20 cellular contexts compared by ENCODE assay signal in genomic region chr18:24380163-24380747, GRCh38. TPM values are rescaled to one million over a fixed set of nuclear protein-coding genes. Genes with fewer than 3 reads are reported as not detected.
DNase-seq lines count a peak whose midpoint lies in the region; ATAC-seq, FAIRE-seq and TF ChIP-seq lines count a peak whose summit lies in the region.
"Had no signal": no experiment of that assay in that cellular context is flagged by ENCODE, and none has a peak within 500 bp of the region (broad histone marks: within the 10 kb centered on the region; RNA-seq: fewer than 3 reads in every experiment).

No MANE protein-coding gene starts in this region.

- H3K79me2 ChIP-seq in H1 (ENCODE audit: control insufficient read depth in 1 of 2, insufficient read depth in 2 of 2, low read length in 2 of 2) (peaks cover 0 to 45% of the 10 kb centered on the region in 2 experiments; a peak in 2 of 4 replicates), neural progenitor cell (ENCODE audit: low read depth) (peaks cover 58% of the 10 kb centered on the region)

- peaks cover 13 to 52% (median 33%) of the 10 kb centered on the region in 11 experiments for H3K36me3 ChIP-seq in BLaER1 treated with 17β-estradiol and CSF1 and Interleukin-3, amounts not matched to agents 10 nM and 100 nM
- H3K36me3 ChIP-seq in HUES48 (ENCODE audit: control insufficient read depth, insufficient read depth, low read length), result peaks cover 14% of the 10 kb centered on the region
- H3K36me3 ChIP-seq in H1 (ENCODE audit: control insufficient read depth in 2 of 4, insufficient read depth in 4 of 4, low read length in 3 of 4), result peaks cover 0 to 16% (median 2%) of the 10 kb centered on the region in 4 experiments; a peak in 4 of 8 replicates
- no peaks in the 10 kb centered on the region for H3K36me3 ChIP-seq in neural progenitor cell

- peak overlapping the region; percentile 60; the same call in 1 of the 2 replicates for H2BK12ac ChIP-seq in H1 (ENCODE audit: low read depth, low read length)

- peak overlapping the region; percentile 85; the same call in 1 of the 2 replicates for H2BK5ac ChIP-seq in H1 (ENCODE audit: low read depth, low read length)

- peak overlapping the region in 8 of 11 experiments; percentile 4 to 51 (median 10); a peak in 8 of 22 replicates for H3K4me2 ChIP-seq in BLaER1 treated with 17β-estradiol and CSF1 and Interleukin-3, amounts not matched to agents 10 nM and 100 nM
- H3K4me2 ChIP-seq in H1 (ENCODE audit: insufficient read depth in 1 of 2, low read depth in 2 of 2, low read length in 2 of 2) (peak overlapping the region; percentile 35 to 45; a peak in 3 of 4 replicates), neural progenitor cell (no peak overlapping the region)

- H3K56ac ChIP-seq in H1 (replicated peaks; ENCODE audit: insufficient read length, low read depth, low read length), result no peak overlapping the region

- H3K23me2 ChIP-seq in H1 (ENCODE audit: low read depth, low read length), result 0 out of 2 replicates have a peak, but pooled peaks cover 1% of the 10 kb centered on the region

- TF ChIP-seq CTCF in H1 (IDR thresholded peaks at IDR 0.05; ENCODE audit: control extremely low read depth in 1 of 3, insufficient read depth in 1 of 3, low read depth in 1 of 3, low read length in 3 of 3), result no peak
- TF ChIP-seq CTCF in neural progenitor cell (IDR thresholded peaks at IDR 0.05), result no peak

- peak overlapping the region; percentile 34 for H4K5ac ChIP-seq in H1 (ENCODE audit: insufficient read length, low read depth, low read length)

- H3K27me3 Mint-ChIP-seq in neural progenitor cell (ENCODE audit: insufficient read depth, low read depth), result no peaks in the 10 kb centered on the region
- H3K27me3 Mint-ChIP-seq in activated CD4-positive, alpha-beta memory T cell treated with anti-CD3 and anti-CD28 coated beads, Interleukin-2, amount 10 ng/mL, durations not matched to agents 7 days and 5 days, result peaks cover 1% of the 10 kb centered on the region
- H3K27me3 Mint-ChIP-seq: CD4-positive, CD25-positive, alpha-beta regulatory T cell had no signal

- no peak for TF ChIP-seq EP300 in H1 (IDR thresholded peaks at IDR 0.05; ENCODE audit: borderline replicate concordance in 1 of 2, low read depth in 2 of 2, low read length in 2 of 2)

- peak overlapping the region; percentile 22 for H4K91ac ChIP-seq in H1 (replicated peaks; ENCODE audit: insufficient read length, low read length)

- H3K23ac ChIP-seq in H1 (ENCODE audit: insufficient read length), result no peak overlapping the region

- H4K8ac ChIP-seq in H1 (ENCODE audit: extremely low read depth, insufficient read depth, low read length), result no peak overlapping the region

- H3K4me3 Mint-ChIP-seq in neural progenitor cell, result no peak overlapping the region
- H3K4me3 Mint-ChIP-seq in activated CD4-positive, alpha-beta memory T cell treated with anti-CD3 and anti-CD28 coated beads, Interleukin-2, amount 10 ng/mL, durations not matched to agents 7 days and 5 days, result no peak overlapping the region
- H3K4me3 Mint-ChIP-seq: CD4-positive, CD25-positive, alpha-beta regulatory T cell had no signal

- no peak overlapping the region for H3K14ac ChIP-seq in H1 (ENCODE audit: insufficient read length)

- H3K4me1 ChIP-seq in BLaER1 treated with 17β-estradiol and CSF1 and Interleukin-3, amounts not matched to agents 10 nM and 100 nM, result peaks cover 5 to 10% (median 7%) of the 10 kb centered on the region in 10 experiments; a peak in 14 of 20 replicates
- H3K4me1 ChIP-seq in HUES48 (ENCODE audit: control insufficient read depth, insufficient read depth, low read length), result peaks cover 35% of the 10 kb centered on the region
- peaks cover 4 to 13% (median 11%) of the 10 kb centered on the region in 4 experiments for H3K4me1 ChIP-seq in H1 (replicated peaks in 1 of 4; ENCODE audit: control insufficient read depth in 3 of 4, insufficient read depth in 4 of 4, low read length in 3 of 4)
- H3K4me1 ChIP-seq in neural progenitor cell, result peaks cover 18% of the 10 kb centered on the region

- H3K4me1 Mint-ChIP-seq in neural progenitor cell, result peaks cover 13% of the 10 kb centered on the region
- no peaks in the 10 kb centered on the region for H3K4me1 Mint-ChIP-seq in activated CD4-positive, alpha-beta memory T cell treated with anti-CD3 and anti-CD28 coated beads, Interleukin-2, amount 10 ng/mL, durations not matched to agents 7 days and 5 days

- H3K9ac ChIP-seq in BLaER1 treated with 17β-estradiol and CSF1 and Interleukin-3, amounts not matched to agents 10 nM and 100 nM, result no peak overlapping the region
- no peak overlapping the region for H3K9ac ChIP-seq in HUES48 (ENCODE audit: low read depth, low read length)
- no peak overlapping the region for H3K9ac ChIP-seq in H1 (replicated peaks in 1 of 4; ENCODE audit: extremely low read depth in 1 of 4, low read depth in 3 of 4, low read length in 3 of 4)
- no peak overlapping the region for H3K9ac ChIP-seq in neural progenitor cell

- H3K9me3 Mint-ChIP-seq in neural progenitor cell, result no peaks in the 10 kb centered on the region
- no peaks in the 10 kb centered on the region for H3K9me3 Mint-ChIP-seq in activated CD4-positive, alpha-beta memory T cell treated with anti-CD3 and anti-CD28 coated beads, Interleukin-2, amount 10 ng/mL, durations not matched to agents 7 days and 5 days

- no peak overlapping the region for H2AFZ ChIP-seq in H1 (ENCODE audit: low read length)
- H2AFZ ChIP-seq in neural progenitor cell (replicated peaks), result no peak overlapping the region

- no peak overlapping the region for H3K27ac ChIP-seq in BLaER1 treated with 17β-estradiol and CSF1 and Interleukin-3, amounts not matched to agents 10 nM and 100 nM
- H3K27ac ChIP-seq in HUES48 (ENCODE audit: low read depth, low read length) (peak overlapping the region; percentile 79), H1 (ENCODE audit: low read depth, low read length) (peak overlapping the region; percentile 76; the same call in 1 of the 2 replicates), neural progenitor cell (peak overlapping the region; percentile 55)
- H3K27ac ChIP-seq: SK-N-MC had no signal

- FAIRE-seq in H1 (lab: Jason Lieb, UNC), result no peak
- FAIRE-seq: A204.1, H54, K562 had no signal

- peaks cover 0 to 5% (median 0%) of the 10 kb centered on the region in 11 experiments; a peak in 1 of 22 replicates for H3K9me3 ChIP-seq in BLaER1 treated with 17β-estradiol and CSF1 and Interleukin-3, amounts not matched to agents 10 nM and 100 nM (replicated peaks in 1 of 11)
- H3K9me3 ChIP-seq in HUES48 (ENCODE audit: control insufficient read depth, insufficient read depth, low read length), result no peaks in the 10 kb centered on the region
- H3K9me3 ChIP-seq in H1 (ENCODE audit: insufficient read depth in 2 of 2, low read depth in 1 of 2, low read length in 1 of 2), result no peaks in the 10 kb centered on the region
- no peaks in the 10 kb centered on the region for H3K9me3 ChIP-seq in neural progenitor cell (ENCODE audit: low read depth)

- no peak for DNase-seq in H1 (ENCODE audit: low read depth in 1 of 2, low spot score in 2 of 2)
- no peak for DNase-seq in neural progenitor cell (ENCODE audit: low spot score)
- DNase-seq in activated CD4-positive, alpha-beta memory T cell treated with anti-CD3 and anti-CD28 coated beads, Interleukin-2, amount 10 ng/mL, durations not matched to agents 7 days and 5 days, result no peak
- no peak for DNase-seq in activated gamma-delta T cell treated with Interleukin-2 at 50 U/mL for 16 hours
- no peak for DNase-seq in mucosa of gallbladder (ENCODE audit: low spot score)
- DNase-seq: CD4-positive, CD25-positive, alpha-beta regulatory T cell; DMS53; NCI-H1048; NCI-H1694; NCI-H2107; NCI-H69 had no signal

- POLR2A ChIA-PET in H1 (lab: Charles Lee; ENCODE audit: partially characterized antibody), result interaction anchor here (0.7 to 3.5 kb wide), 6 partner anchors 9 to 241 kb away, joined by 3 to 20 read pairs (median 3); partner anchors contain the start of genes CABYR and OSBPL1A
- POLR2A ChIA-PET in activated CD4-positive, alpha-beta memory T cell treated with anti-CD3 and anti-CD28 coated beads, Interleukin-2, amount 10 ng/mL, durations not matched to agents 7 days and 5 days (lab: Charles Lee), result no interaction called here

- no peaks in the 10 kb centered on the region for H3K27me3 ChIP-seq in BLaER1 treated with 17β-estradiol and CSF1 and Interleukin-3, amounts not matched to agents 10 nM and 100 nM
- no peaks in the 10 kb centered on the region for H3K27me3 ChIP-seq in HUES48 (ENCODE audit: control insufficient read depth, insufficient read depth, low read length)
- no peaks in the 10 kb centered on the region for H3K27me3 ChIP-seq in H1 (replicated peaks in 1 of 4; ENCODE audit: control insufficient read depth in 3 of 4, extremely low read depth in 1 of 4, insufficient read depth in 3 of 4, low read length in 3 of 4)
- H3K27me3 ChIP-seq in neural progenitor cell, result no peaks in the 10 kb centered on the region

- 0 out of 3 replicates have a peak, but pooled peaks of 1 of the 2 experiments have one; percentile 30 for TF ChIP-seq POLR2A in H1 (IDR thresholded peaks at IDR 0.05; ENCODE audit: control extremely low read depth in 1 of 2, low read depth in 2 of 2, low read length in 2 of 2)

- peak overlapping the region; percentile 41; the same call in 1 of the 2 replicates for H2AK5ac ChIP-seq in H1 (ENCODE audit: low read depth, low read length)

- H2BK15ac ChIP-seq in H1 (ENCODE audit: low read length), result no peak overlapping the region

- H2BK20ac ChIP-seq in H1 (ENCODE audit: low read length), result no peak overlapping the region

- H3K79me1 ChIP-seq in H1 (ENCODE audit: low read depth, low read length), result peaks cover 4% of the 10 kb centered on the region; the same call in 1 of the 2 replicates

- peaks cover 22% of the 10 kb centered on the region for H3K36me3 Mint-ChIP-seq in neural progenitor cell
- no peaks in the 10 kb centered on the region for H3K36me3 Mint-ChIP-seq in activated CD4-positive, alpha-beta memory T cell treated with anti-CD3 and anti-CD28 coated beads, Interleukin-2, amount 10 ng/mL, durations not matched to agents 7 days and 5 days (ENCODE audit: low read depth)
- H3K36me3 Mint-ChIP-seq: CD4-positive, CD25-positive, alpha-beta regulatory T cell had no signal

- H3F3A ChIP-seq in neural progenitor cell (ENCODE audit: low read depth), result peaks cover 27% of the 10 kb centered on the region

- CTCF ChIA-PET in H1 (lab: Charles Lee; ENCODE audit: partially characterized antibody), result interaction anchor here (0.6 to 2.7 kb wide), 6 partner anchors 11 to 134 kb away, joined by 4 to 6 read pairs (median 4); partner anchors contain the start of gene OSBPL1A
- CTCF ChIA-PET in activated CD4-positive, alpha-beta memory T cell treated with anti-CD3 and anti-CD28 coated beads, Interleukin-2, amount 10 ng/mL, durations not matched to agents 7 days and 5 days (lab: Charles Lee), result interaction anchor here (1.1 to 1.6 kb wide), 2 partner anchors 20 to 108 kb away, joined by 4 read pairs; no protein-coding TSS in a partner anchor

- H3K4ac ChIP-seq in H1 (replicated peaks; ENCODE audit: insufficient read length, low read depth, low read length), result peak overlapping the region; percentile 98

- no peaks in the 10 kb centered on the region; a peak in 2 of 22 replicates for H4K20me1 ChIP-seq in BLaER1 treated with 17β-estradiol and CSF1 and Interleukin-3, amounts not matched to agents 10 nM and 100 nM
- H4K20me1 ChIP-seq in H1 (replicated peaks in 1 of 2; ENCODE audit: control insufficient read depth in 1 of 2, insufficient read depth in 2 of 2, low read length in 2 of 2) (peaks cover 0 to 2% of the 10 kb centered on the region in 2 experiments), neural progenitor cell (ENCODE audit: low read depth) (peaks cover 14% of the 10 kb centered on the region)

- no peak for TF ChIP-seq RAD21 in H1 (IDR thresholded peaks at IDR 0.05 in 1 of 2, conservative IDR thresholded peaks at IDR 0.05 in 1 of 2; ENCODE audit: low read depth in 2 of 2, low read length in 2 of 2)

- H3K18ac ChIP-seq in H1 (ENCODE audit: extremely low read depth, low read length), result peak overlapping the region; percentile 83

- ATAC-seq in GM19452 (IDR thresholded peaks at IDR 0.05; ENCODE audit: unreplicated experiment), result no peak
- ATAC-seq: K562, Panc1, Right ventricle myocardium inferior had no signal

- WGBS in H1 (ENCODE audit: extremely low coverage in 1 of 2, insufficient coverage in 1 of 2, insufficient read length in 1 of 2, insufficient replicate concordance in 2 of 2, low coverage in 1 of 2, low lambda C conversion rate in 2 of 2, missing lambda C conversion rate in 1 of 2), 2 experiments, result 56% methylated on average over 6 of the region's 6 CpGs; no CpG with 5 or more reads in 1 of the 2 experiments

- peak overlapping the region; percentile 22 for H3K27ac Mint-ChIP-seq in neural progenitor cell
- H3K27ac Mint-ChIP-seq in activated CD4-positive, alpha-beta memory T cell treated with anti-CD3 and anti-CD28 coated beads, Interleukin-2, amount 10 ng/mL, durations not matched to agents 7 days and 5 days, result no peak overlapping the region
- H3K27ac Mint-ChIP-seq: CD4-positive, CD25-positive, alpha-beta regulatory T cell had no signal

- peak overlapping the region; percentile 90 for H2BK120ac ChIP-seq in H1 (replicated peaks; ENCODE audit: low read depth, low read length)

- H3K4me3 ChIP-seq in BLaER1 treated with 17β-estradiol and CSF1 and Interleukin-3, amounts not matched to agents 10 nM and 100 nM, result no peak overlapping the region
- H3K4me3 ChIP-seq in HUES48 (ENCODE audit: low read depth, low read length) (no peak overlapping the region), H1 (ENCODE audit: extremely low read depth in 1 of 4, insufficient read depth in 2 of 4, low read depth in 3 of 4, low read length in 4 of 4) (no peak overlapping the region), neural progenitor cell (no peak overlapping the region)
- H3K4me3 ChIP-seq: K562, SK-N-MC had no signal

RNA-seq across cellular contexts. Expression of gene OSBPL1A, which starts 17.4 kb away (rescaled TPM):
- total RNA-seq in H1 (2021; fragmentation: NEBNext Ultra II Directional; extraction: Animal tissue kit (Norgen Biotek cat#: 25700)), result 74.9 and 77.1 TPM in 2 replicates
- 29.9 and 53.2 TPM in 2 replicates for polyA plus RNA-seq in H1 (2011; rRNA removed)
- polyA plus RNA-seq in H1 (2011; cell fraction: cytosol; rRNA removed), result 55.1 TPM
- 45.3 TPM for polyA plus RNA-seq in H1 (2011; cell fraction: nucleus; rRNA removed)
- polyA plus RNA-seq in H1 (2012, experiment 1 of 2), result 66.7 to 94.5 TPM (median 73.0 TPM) in 4 replicates
- 22.1 TPM for polyA plus RNA-seq in H1 (2012, experiment 2 of 2)
- polyA plus RNA-seq in H1 (2013, experiment 1 of 2), result 65.7 TPM
- polyA plus RNA-seq in H1 (2013, experiment 2 of 2), result 62.0 TPM
- 71.0 and 117 TPM in 2 replicates for polyA minus RNA-seq in H1 (2011; rRNA and poly(A)+ RNA removed)
- polyA minus RNA-seq in H1 (2011; cell fraction: cytosol; rRNA and poly(A)+ RNA removed), result 47.5 TPM
- 77.0 TPM for polyA minus RNA-seq in H1 (2011; cell fraction: nucleus; rRNA and poly(A)+ RNA removed)
- total RNA-seq in neural progenitor cell (ENCODE audit: low replicate concordance), result 54.2 and 75.0 TPM in 2 replicates
- total RNA-seq in activated CD4-positive, alpha-beta memory T cell treated with anti-CD3 and anti-CD28 coated beads, Interleukin-2, amount 10 ng/mL, durations not matched to agents 7 days and 5 days, result under 1 TPM; 0.53 to 0.93 TPM
- 33.6 TPM for total RNA-seq in mucosa of gallbladder

RNA-seq across cellular contexts. Expression of gene IMPACT, which starts 46.2 kb away (rescaled TPM):
- total RNA-seq in H1 (2021; fragmentation: NEBNext Ultra II Directional; extraction: Animal tissue kit (Norgen Biotek cat#: 25700)), result 44.6 and 50.6 TPM in 2 replicates
- 19.1 and 31.1 TPM in 2 replicates for polyA plus RNA-seq in H1 (2011; rRNA removed)
- 29.7 TPM for polyA plus RNA-seq in H1 (2011; cell fraction: cytosol; rRNA removed)
- polyA plus RNA-seq in H1 (2011; cell fraction: nucleus; rRNA removed), result 4.6 TPM
- 29.2 to 60.2 TPM (median 32.2 TPM) in 4 replicates for polyA plus RNA-seq in H1 (2012, experiment 1 of 2)
- polyA plus RNA-seq in H1 (2012, experiment 2 of 2), result 2.7 TPM
- polyA plus RNA-seq in H1 (2013, experiment 1 of 2), result 28.5 TPM
- 29.3 TPM for polyA plus RNA-seq in H1 (2013, experiment 2 of 2)
- 16.7 and 26.9 TPM in 2 replicates for polyA minus RNA-seq in H1 (2011; rRNA and poly(A)+ RNA removed)
- polyA minus RNA-seq in H1 (2011; cell fraction: cytosol; rRNA and poly(A)+ RNA removed), result 14.2 TPM
- polyA minus RNA-seq in H1 (2011; cell fraction: nucleus; rRNA and poly(A)+ RNA removed), result 17.6 TPM
- 41.6 and 66.5 TPM in 2 replicates for total RNA-seq in neural progenitor cell (ENCODE audit: low replicate concordance)
- total RNA-seq in activated CD4-positive, alpha-beta memory T cell treated with anti-CD3 and anti-CD28 coated beads, Interleukin-2, amount 10 ng/mL, durations not matched to agents 7 days and 5 days, result 1 to 10 TPM; 6.9 to 8.2 TPM
- 25.9 TPM for total RNA-seq in mucosa of gallbladder

Comparison
In these comparisons a context has a peak if more than half of its experiments do, and no peak if none do; other contexts are left out.
1. H3K27ac ChIP-seq: peak in HUES48 (single experiment), H1 (single experiment) and neural progenitor cell (single experiment); none in BLaER1 treated with 17β-estradiol and CSF1 and Interleukin-3, amounts not matched to agents 10 nM and 100 nM (0 of 11).
2. RNA of gene OSBPL1A, which starts 17.4 kb away (total RNA-seq): 54.2 to 75.0 TPM in neural progenitor cell, 74.9 to 77.1 TPM in H1 and 33.6 TPM in mucosa of gallbladder (single experiment); 0.53 to 0.93 TPM in activated CD4-positive, alpha-beta memory T cell treated with anti-CD3 and anti-CD28 coated beads, Interleukin-2, amount 10 ng/mL, durations not matched to agents 7 days and 5 days; every median in the first group is over 10 times any median in the second.